In genomic region chr4:117400039-117400835, GRCh38 we compare ENCODE assay signal across 14 cellular contexts.
DNase-seq lines count a peak whose midpoint lies in the region; ATAC-seq and TF ChIP-seq lines count a peak whose summit lies in the region.
"Had no signal": no experiment of that assay in that cellular context is flagged by ENCODE, and none has a peak within 500 bp of the region (broad histone marks: within the 10 kb centered on the region; RNA-seq: fewer than 3 reads in every experiment).

No MANE protein-coding gene starts in this region.

- BruUV-seq in mammary epithelial cell (replicated peaks; lab: Mats Ljungman, UMichigan) = no TSS peak

- no peaks in the 10 kb centered on the region for H3K36me3 ChIP-seq in KOPT-K1 (ENCODE audit: insufficient read depth, low read length)
- no peaks in the 10 kb centered on the region for H3K36me3 ChIP-seq in mammary epithelial cell (ENCODE audit: insufficient read depth, low read length)
- H3K36me3 ChIP-seq in body of pancreas (replicated peaks in 1 of 2; ENCODE audit: insufficient read depth in 1 of 2, low read depth in 2 of 2) = no peaks in the 10 kb centered on the region
- H3K36me3 ChIP-seq: adrenal gland, gastroesophageal sphincter had no signal

- intact Hi-C loops in mammary epithelial cell (cut with micrococcal nuclease) (loop anchor here (5.0 kb wide), 1 partner anchor 73 kb away; no protein-coding TSS in a partner anchor), body of pancreas (cut with DNase I) (no loop called here)

- DNase-seq in AG08396 (ENCODE audit: low spot score) (peak; percentile 1), mammary epithelial cell (peak; percentile 60), medulla oblongata (ENCODE audit: extremely low spot score) (peak; percentile 11), body of pancreas (no peak), DMS 273 treated with DMSO at 0.1 percent for 48 hours (lab: John Stamatoyannopoulos, UW) (no peak)
- DNase-seq: adrenal gland, NCI-H345, T-helper 1 cell had no signal

- no peaks in the 10 kb centered on the region for H3K79me2 ChIP-seq in mammary epithelial cell (ENCODE audit: insufficient read depth, low read length)

- no peaks in the 10 kb centered on the region for H4K20me1 ChIP-seq in mammary epithelial cell (ENCODE audit: insufficient read depth, low read length)

- peak overlapping the region; percentile 51 for H3K27ac ChIP-seq in KOPT-K1 (ENCODE audit: low read depth, low read length, poor library complexity, severe bottlenecking)
- peak overlapping the region; percentile 49 for H3K27ac ChIP-seq in mammary epithelial cell (ENCODE audit: insufficient read depth, low read depth, low read length)
- H3K27ac ChIP-seq in body of pancreas = no peak overlapping the region
- H3K27ac ChIP-seq: adrenal gland, C4-2B, gastroesophageal sphincter, KMS-11 had no signal

- H3K27me3 ChIP-seq in mammary epithelial cell (ENCODE audit: insufficient read depth, low read length) (no peaks in the 10 kb centered on the region), body of pancreas (no peaks in the 10 kb centered on the region)
- H3K27me3 ChIP-seq: adrenal gland, gastroesophageal sphincter had no signal

- dilution Hi-C loops in mammary epithelial cell (cut with HindIII; ENCODE audit: low sequenced_read_pairs) = no loop called here

- in situ Hi-C loops in mammary epithelial cell (cut with MboI; ENCODE audit: low sequenced_read_pairs in 2 of 2) = no loop called here

- ATAC-seq in body of pancreas (no peak), HG03521 (IDR thresholded peaks at IDR 0.05; ENCODE audit: unreplicated experiment) (no peak), HG02884 (IDR thresholded peaks at IDR 0.05; ENCODE audit: unreplicated experiment) (no peak)
- ATAC-seq: gastroesophageal sphincter had no signal

- H3K9ac ChIP-seq in mammary epithelial cell (ENCODE audit: insufficient read depth, low read length) = no peak overlapping the region
- H3K9ac ChIP-seq: KMS-11 had no signal

- H3K4me2 ChIP-seq in mammary epithelial cell (ENCODE audit: insufficient read depth, low read depth, low read length) = peak overlapping the region; percentile 79
- H3K4me2 ChIP-seq: KMS-11 had no signal

- H2AFZ ChIP-seq in mammary epithelial cell (ENCODE audit: low read depth, low read length) = peak overlapping the region; percentile 66

- no peak for TF ChIP-seq CTCF in mammary epithelial cell (conservative IDR thresholded peaks at IDR 0.05 in 1 of 2, IDR thresholded peaks at IDR 0.05 in 1 of 2; ENCODE audit: extremely low read depth in 1 of 2, insufficient read depth in 1 of 2, low read depth in 1 of 2, low read length in 2 of 2)
- no peak for TF ChIP-seq CTCF in body of pancreas (IDR thresholded peaks at IDR 0.05)

- no peak overlapping the region for H3K4me3 ChIP-seq in mammary epithelial cell (replicated peaks in 1 of 3; ENCODE audit: insufficient read depth in 1 of 3, low read depth in 2 of 3, low read length in 3 of 3)
- H3K4me3 ChIP-seq in body of pancreas = no peak overlapping the region
- H3K4me3 ChIP-seq: adrenal gland, gastroesophageal sphincter had no signal

- CTCF ChIA-PET in mammary epithelial cell (lab: Charles Lee; ENCODE audit: low non-redundant PET) = no interaction called here

- H3K4me1 ChIP-seq in mammary epithelial cell (ENCODE audit: insufficient read depth, low read length) (peaks cover 7% of the 10 kb centered on the region), body of pancreas (no peaks in the 10 kb centered on the region)
- H3K4me1 ChIP-seq: adrenal gland, gastroesophageal sphincter had no signal

- TF ChIP-seq POLR2A in body of pancreas (IDR thresholded peaks at IDR 0.05) = no peak

- H3K9me3 ChIP-seq in KOPT-K1 (ENCODE audit: insufficient read depth, low read length, poor library complexity, severe bottlenecking) = peaks cover 3% of the 10 kb centered on the region
- no peaks in the 10 kb centered on the region for H3K9me3 ChIP-seq in mammary epithelial cell (replicated peaks; ENCODE audit: insufficient read depth, low read length)
- H3K9me3 ChIP-seq in body of pancreas = no peaks in the 10 kb centered on the region
- H3K9me3 ChIP-seq: gastroesophageal sphincter had no signal

Comparison
In these comparisons a context has a peak if more than half of its experiments do, and no peak if none do; other contexts are left out.
1. DNase-seq: peak in AG08396 (single experiment), mammary epithelial cell (single experiment) and medulla oblongata (single experiment); none in body of pancreas (0 of 4) and DMS 273 treated with DMSO at 0.1 percent for 48 hours (single experiment).
2. H3K27ac ChIP-seq: peak in KOPT-K1 (single experiment) and mammary epithelial cell (single experiment); none in body of pancreas (0 of 4).